In the genomic region with DNA sequence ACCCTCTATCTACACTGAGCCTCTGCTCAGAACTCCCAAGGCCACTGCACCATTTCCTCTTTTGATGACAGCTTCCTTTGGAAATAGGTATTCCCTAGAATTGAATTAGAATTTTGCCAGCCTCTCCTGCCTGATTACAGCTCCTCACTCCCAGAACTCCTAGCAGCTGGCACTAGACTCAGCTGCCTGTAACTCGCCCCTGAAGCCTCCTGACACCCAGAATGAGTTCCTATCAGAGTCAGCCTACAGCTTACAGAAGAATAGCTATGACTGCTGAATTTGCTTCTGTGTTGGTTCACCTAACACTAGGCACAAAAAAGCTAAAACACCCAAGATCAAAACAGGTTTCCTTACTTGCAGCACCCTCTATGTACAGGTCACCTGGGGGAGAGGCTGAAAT, we compare ENCODE assay signal across 21 cellular contexts.
"Had no signal": no experiment of that assay in that cellular context is flagged by ENCODE, and none has a peak within 500 bp of the region (broad histone marks: within the 10 kb centered on the region; RNA-seq: fewer than 3 reads in every experiment).

No MANE protein-coding gene starts in this region.

- H3K4me3 ChIP-seq: colonic mucosa, left lung, psoas muscle, thyroid gland, upper lobe of right lung had no signal

- H3K79me2 ChIP-seq: parathyroid adenoma had no signal

- H3K4me1 ChIP-seq: colonic mucosa, left lung, parathyroid adenoma, thyroid gland, upper lobe of right lung had no signal

- DNase-seq: activated CD4-positive, alpha-beta memory T cell treated with anti-CD3 and anti-CD28 coated beads, Interleukin-2, amount 10 ng/mL, durations not matched to agents 7 days and 5 days; activated CD4-positive, alpha-beta T cell treated with anti-CD3 and anti-CD28 coated beads for 1 hour; activated CD4-positive, alpha-beta T cell treated with anti-CD3 and anti-CD28 coated beads, Interleukin-2, amount 10 ng/mL, durations not matched to agents 7 days and 5 days; activated CD8-positive, alpha-beta memory T cell treated with anti-CD3 and anti-CD28 coated beads, Interleukin-2, amount 50 U/mL, for 48 hours; activated gamma-delta T cell treated with Interleukin-2 at 50 U/mL for 16 hours; activated naive CD4-positive, alpha-beta T cell treated with anti-CD3 and anti-CD28 coated beads, Interleukin-2, amount 50 U/mL, for 16 hours; activated T-cell treated with anti-CD3 and anti-CD28 coated beads, Interleukin-2, amount 50 U/mL, for 24 hours; cerebellar nuclear complex; colonic mucosa; effector memory CD4-positive, alpha-beta T cell; kidney glomerular epithelial cell; left lung; naive B cell; psoas muscle; stimulated activated CD4-positive, alpha-beta T cell treated with anti-CD3 and anti-CD28 coated beads, Interleukin-2, amount 100 ng/mL, for 48 hours; stimulated activated naive CD8-positive, alpha-beta T cell treated with anti-CD3 and anti-CD28 coated beads, Interleukin-15, Interleukin-2, amounts not matched to agents 100 U/mL and 50 U/mL, for 24 hours; T-helper 2 cell; thyroid gland; upper lobe of right lung had no signal

- H3K36me3 ChIP-seq: colonic mucosa, left lung, thyroid gland, upper lobe of right lung had no signal

- H3K27me3 ChIP-seq: colonic mucosa, left lung, thyroid gland, upper lobe of right lung had no signal

- ATAC-seq: left lung; psoas muscle; stimulated activated naive CD8-positive, alpha-beta T cell treated with anti-CD3 and anti-CD28 coated beads, Interleukin-15, Interleukin-2, amounts not matched to agents 100 U/mL and 50 U/mL, for 24 hours; upper lobe of right lung; WTC11 had no signal

- H2AFZ ChIP-seq: parathyroid adenoma had no signal

- H3K9me3 ChIP-seq: colonic mucosa, left lung, psoas muscle, thyroid gland, upper lobe of right lung had no signal

- H3K27ac ChIP-seq: colonic mucosa, left lung, parathyroid adenoma, psoas muscle, thyroid gland, upper lobe of right lung had no signal
